24 cellular contexts compared by ENCODE assay signal in the genomic region with DNA sequence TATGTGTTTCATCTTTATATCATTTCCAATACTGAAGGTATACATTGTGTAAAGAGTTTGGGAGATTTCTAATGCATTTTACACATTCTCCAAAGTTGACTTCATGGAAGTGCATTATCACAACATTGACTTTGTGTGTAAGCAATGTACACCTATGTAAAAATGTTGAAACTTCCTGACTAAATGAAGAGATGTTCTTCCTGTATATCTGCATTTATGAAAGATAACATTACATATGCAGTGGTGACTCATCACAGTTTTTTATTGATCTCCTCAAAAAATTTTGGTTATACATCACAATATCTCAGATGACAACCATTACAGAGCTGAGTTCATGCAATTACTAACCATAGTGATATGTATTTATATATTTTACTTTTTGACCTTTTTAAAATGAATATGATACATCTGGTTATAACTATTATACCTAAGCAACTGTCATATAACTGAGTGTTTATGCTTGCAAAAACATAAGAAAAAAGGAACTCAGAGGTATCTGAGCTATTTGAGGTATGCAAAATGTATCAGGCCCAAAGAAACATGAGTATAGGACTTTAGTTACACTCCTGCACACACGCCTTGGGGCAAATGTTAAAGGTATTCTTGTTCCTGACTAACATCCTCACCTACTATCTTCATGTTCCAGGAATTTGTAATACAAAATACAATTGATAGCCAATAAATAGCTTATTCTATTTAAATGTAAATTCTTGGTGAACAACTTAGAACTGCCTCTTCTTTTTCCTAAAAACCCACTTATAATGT.
"Had no signal": no experiment of that assay in that cellular context is flagged by ENCODE, and none has a peak within 500 bp of the region (broad histone marks: within the 10 kb centered on the region; RNA-seq: fewer than 3 reads in every experiment).

No MANE protein-coding gene starts in this region.

- H3K36me3 ChIP-seq: MG63, SJCRH30 had no signal

- H3K9me3 ChIP-seq: MG63, SJCRH30 had no signal

- H3K27me3 ChIP-seq: MG63, SJCRH30 had no signal

- H3K4me1 ChIP-seq: SJCRH30 had no signal

- H3K4me3 ChIP-seq: MG63, SJCRH30 had no signal

- ATAC-seq: HepG2, Panc1, Right ventricle myocardium inferior, SK-N-SH treated with all-trans-retinoic acid at 6 μM for 48 hours had no signal

- H3K27ac ChIP-seq: RWPE1, SJCRH30 had no signal

- DNase-seq: IMR-90, Karpas-422, KG1, MG63, NCI-H1092, NCI-H1105 treated with DMSO at 0.1 percent for 48 hours, NCI-H1436, NCI-H187, NCI-H2029, NCI-H2081 treated with DMSO at 0.1 percent for 48 hours, NCI-H2171, NCI-H226, NCI-H446, NCI-H510A, NCI-H524 treated with DMSO at 0.1 percent for 48 hours, NCI-H69, NCI-H774, SHP77 treated with DMSO at 0.1 percent for 48 hours, SJCRH30 had no signal
